In genomic region chr22:45516163-45516562, GRCh38 we compare ENCODE assay signal across 18 cellular contexts. TPM values are rescaled to one million over a fixed set of nuclear protein-coding genes. Genes with fewer than 3 reads are reported as not detected.
DNase-seq lines count a peak whose midpoint lies in the region; ATAC-seq and TF ChIP-seq lines count a peak whose summit lies in the region.
"Had no signal": no experiment of that assay in that cellular context is flagged by ENCODE, and none has a peak within 500 bp of the region (broad histone marks: within the 10 kb centered on the region; RNA-seq: fewer than 3 reads in every experiment).

No MANE protein-coding gene starts in this region.

- H3K27me3 ChIP-seq in Caco-2 (replicated peaks; ENCODE audit: control insufficient read depth, insufficient read depth, low read length) (no peaks in the 10 kb centered on the region), adipocyte (replicated peaks; ENCODE audit: control insufficient read depth, insufficient read depth, low read length) (no peaks in the 10 kb centered on the region)
- H3K27me3 ChIP-seq: pancreas had no signal

- H3K4me1 Mint-ChIP-seq in Caco-2 (ENCODE audit: low read depth, unreplicated experiment) (peaks cover 20% of the 10 kb centered on the region), glutamatergic neuron (ENCODE audit: low read depth, unreplicated experiment) (peaks cover 33% of the 10 kb centered on the region)
- no peaks in the 10 kb centered on the region for H3K4me1 Mint-ChIP-seq in stimulated activated effector memory CD8-positive, alpha-beta T cell treated with anti-CD3 and anti-CD28 coated beads, Interleukin-12 subunit alpha, Interleukin-12 subunit beta, amount 100 ng/mL, for 72 hours
- H3K4me1 Mint-ChIP-seq in activated T-helper 17 cell treated with anti-CD3 and anti-CD28 coated beads, Interleukin-2, amount 50 U/mL, for 72 hours = no peaks in the 10 kb centered on the region

- no TSS peak for BruUV-seq in Caco-2 (replicated peaks; lab: Mats Ljungman, UMichigan)

- POLR2A ChIA-PET in Caco-2 (lab: Charles Lee) = no interaction called here

- H3K36me3 ChIP-seq in Caco-2 (ENCODE audit: control insufficient read depth, insufficient read depth, low read length) (no peaks in the 10 kb centered on the region; the same call in none of the 2 replicates), adipocyte (ENCODE audit: control insufficient read depth, insufficient read depth, low read length, severe bottlenecking) (peaks cover 9% of the 10 kb centered on the region)
- H3K36me3 ChIP-seq: left lung, pancreas had no signal

- TF ChIP-seq POLR2A in erythroblast (IDR thresholded peaks at IDR 0.05; ENCODE audit: low read length) = no peak

- TF ChIP-seq CTCF in Caco-2 (IDR thresholded peaks at IDR 0.05; ENCODE audit: insufficient read depth in 1 of 2, low read depth in 1 of 2, low read length in 1 of 2, severe bottlenecking in 1 of 2, unreplicated experiment in 1 of 2) (no peak), glutamatergic neuron (IDR thresholded peaks at IDR 0.05; ENCODE audit: partially characterized antibody, unreplicated experiment) (no peak)

- H3K9me3 Mint-ChIP-seq in Caco-2 (ENCODE audit: unreplicated experiment) (no peaks in the 10 kb centered on the region), glutamatergic neuron (ENCODE audit: unreplicated experiment) (peaks cover 7% of the 10 kb centered on the region)
- H3K9me3 Mint-ChIP-seq in stimulated activated effector memory CD8-positive, alpha-beta T cell treated with anti-CD3 and anti-CD28 coated beads, Interleukin-12 subunit alpha, Interleukin-12 subunit beta, amount 100 ng/mL, for 72 hours = no peaks in the 10 kb centered on the region
- H3K9me3 Mint-ChIP-seq in activated T-helper 17 cell treated with anti-CD3 and anti-CD28 coated beads, Interleukin-2, amount 50 U/mL, for 72 hours = no peaks in the 10 kb centered on the region
- H3K9me3 Mint-ChIP-seq: CD4-positive, alpha-beta T cell had no signal

- H3K9ac ChIP-seq in adipocyte (ENCODE audit: low read length) = peak overlapping the region; percentile 35

- DNase-seq in Caco-2 = no peak
- DNase-seq in adipocyte (ENCODE audit: low read depth) = no peak
- no peak for DNase-seq in glutamatergic neuron
- DNase-seq in stimulated activated effector memory CD8-positive, alpha-beta T cell treated with anti-CD3 and anti-CD28 coated beads, Interleukin-12 subunit alpha, Interleukin-12 subunit beta, amount 100 ng/mL, for 72 hours (ENCODE audit: low spot score in 2 of 2) = no peak
- no peak for DNase-seq in erythroblast (lab: John Stamatoyannopoulos, UW)
- DNase-seq in stimulated activated CD4-positive, alpha-beta T cell treated with anti-CD3 and anti-CD28 coated beads, Interleukin-2, amount 100 ng/mL, for 48 hours = no peak
- DNase-seq: CD4-positive, alpha-beta T cell; central memory CD4-positive, alpha-beta T cell; DND-41; left lung; NCI-H748 treated with DMSO at 0.1 percent for 48 hours; stimulated activated CD4-positive, alpha-beta T cell treated with anti-CD3 and anti-CD28 coated beads, Interleukin-1b, Interleukin-23, amount 100 ng/mL, for 48 hours had no signal

- H3K4me3 Mint-ChIP-seq in Caco-2 (ENCODE audit: unreplicated experiment) (no peak overlapping the region), glutamatergic neuron (ENCODE audit: unreplicated experiment) (no peak overlapping the region)
- H3K4me3 Mint-ChIP-seq in stimulated activated effector memory CD8-positive, alpha-beta T cell treated with anti-CD3 and anti-CD28 coated beads, Interleukin-12 subunit alpha, Interleukin-12 subunit beta, amount 100 ng/mL, for 72 hours = no peak overlapping the region
- H3K4me3 Mint-ChIP-seq in activated T-helper 17 cell treated with anti-CD3 and anti-CD28 coated beads, Interleukin-2, amount 50 U/mL, for 72 hours = no peak overlapping the region
- H3K4me3 Mint-ChIP-seq: CD4-positive, alpha-beta T cell had no signal

- no peaks in the 10 kb centered on the region for H3K9me3 ChIP-seq in Caco-2
- H3K9me3 ChIP-seq in adipocyte (ENCODE audit: control insufficient read depth, low read length) = no peaks in the 10 kb centered on the region
- H3K9me3 ChIP-seq: left lung, pancreas had no signal

- peak overlapping the region; percentile 59 for H3K27ac Mint-ChIP-seq in Caco-2 (ENCODE audit: unreplicated experiment)
- peak overlapping the region; percentile 64 for H3K27ac Mint-ChIP-seq in glutamatergic neuron (ENCODE audit: unreplicated experiment)
- H3K27ac Mint-ChIP-seq in stimulated activated effector memory CD8-positive, alpha-beta T cell treated with anti-CD3 and anti-CD28 coated beads, Interleukin-12 subunit alpha, Interleukin-12 subunit beta, amount 100 ng/mL, for 72 hours = peak overlapping the region; percentile 56
- H3K27ac Mint-ChIP-seq in activated T-helper 17 cell treated with anti-CD3 and anti-CD28 coated beads, Interleukin-2, amount 50 U/mL, for 72 hours = no peak overlapping the region
- H3K27ac Mint-ChIP-seq: CD4-positive, alpha-beta T cell had no signal

- H3K4me1 ChIP-seq in Caco-2 (peaks cover 21% of the 10 kb centered on the region; the same call in 1 of the 2 replicates), adipocyte (ENCODE audit: control insufficient read depth, insufficient read depth, low read length) (peaks cover 47% of the 10 kb centered on the region)
- H3K4me1 ChIP-seq: pancreas had no signal

- H3K27me3 Mint-ChIP-seq in Caco-2 (ENCODE audit: insufficient read depth, unreplicated experiment) = no peaks in the 10 kb centered on the region
- H3K27me3 Mint-ChIP-seq in glutamatergic neuron (ENCODE audit: unreplicated experiment) = peaks cover 6% of the 10 kb centered on the region
- H3K27me3 Mint-ChIP-seq in activated T-helper 17 cell treated with anti-CD3 and anti-CD28 coated beads, Interleukin-2, amount 50 U/mL, for 72 hours = peaks cover 15% of the 10 kb centered on the region

- no peak overlapping the region for H3K4me3 ChIP-seq in Caco-2 (ENCODE audit: low read depth, low read length)
- H3K4me3 ChIP-seq in adipocyte (ENCODE audit: low read length) = no peak overlapping the region
- H3K4me3 ChIP-seq: left lung, pancreas had no signal

- intact Hi-C loops in Caco-2 (cut with micrococcal nuclease; ENCODE audit: unreplicated experiment) = no loop called here

- ATAC-seq in stimulated activated effector memory CD8-positive, alpha-beta T cell treated with anti-CD3 and anti-CD28 coated beads, Interleukin-12 subunit alpha, Interleukin-12 subunit beta, amount 100 ng/mL, for 72 hours = no peak
- ATAC-seq in activated T-helper 17 cell treated with anti-CD3 and anti-CD28 coated beads, Interleukin-2, amount 50 U/mL, for 72 hours (replicated peaks) = no peak
- no peak for ATAC-seq in GM21515 (IDR thresholded peaks at IDR 0.05; ENCODE audit: unreplicated experiment)
- ATAC-seq: activated CD4-positive, CD25-positive, alpha-beta regulatory T cell treated with anti-CD3 and anti-CD28 coated beads, Interleukin-2, amount 50 U/mL, for 24 hours had no signal

- H3K36me3 Mint-ChIP-seq in Caco-2 (ENCODE audit: insufficient read depth, unreplicated experiment) = peaks cover 79% of the 10 kb centered on the region
- no peaks in the 10 kb centered on the region for H3K36me3 Mint-ChIP-seq in glutamatergic neuron (ENCODE audit: unreplicated experiment)
- no peaks in the 10 kb centered on the region for H3K36me3 Mint-ChIP-seq in stimulated activated effector memory CD8-positive, alpha-beta T cell treated with anti-CD3 and anti-CD28 coated beads, Interleukin-12 subunit alpha, Interleukin-12 subunit beta, amount 100 ng/mL, for 72 hours
- no peaks in the 10 kb centered on the region for H3K36me3 Mint-ChIP-seq in activated T-helper 17 cell treated with anti-CD3 and anti-CD28 coated beads, Interleukin-2, amount 50 U/mL, for 72 hours (ENCODE audit: low read depth)

- CTCF ChIA-PET in Caco-2 (lab: Charles Lee) = no interaction called here

RNA-seq across cellular contexts. Expression of gene FBLN1, which starts 13.5 kb away (rescaled TPM):
- 510 and 519 TPM in 2 replicates for total RNA-seq in Caco-2 (2022)
- 184 TPM for total RNA-seq in glutamatergic neuron (ENCODE audit: unreplicated experiment)
- under 1 TPM; 0.32 to 0.65 TPM for total RNA-seq in activated T-helper 17 cell treated with anti-CD3 and anti-CD28 coated beads, Interleukin-2, amount 50 U/mL, for 72 hours
- total RNA-seq: activated CD8-positive, alpha-beta memory T cell treated with anti-CD3 and anti-CD28 coated beads for 36 hours; CD4-positive, alpha-beta T cell; OCI-LY7 had no signal

Comparison
In these comparisons a context has a peak if more than half of its experiments do, and no peak if none do; other contexts are left out.
1. RNA of gene FBLN1, which starts 13.5 kb away (total RNA-seq): 510 to 519 TPM in Caco-2 and 184 TPM in glutamatergic neuron (single experiment); 0.32 to 0.65 TPM in activated T-helper 17 cell treated with anti-CD3 and anti-CD28 coated beads, Interleukin-2, amount 50 U/mL, for 72 hours; every median in the first group is over 100 times any median in the second.